Comparison of ENCODE assay signal across 28 cellular contexts in the genomic region with DNA sequence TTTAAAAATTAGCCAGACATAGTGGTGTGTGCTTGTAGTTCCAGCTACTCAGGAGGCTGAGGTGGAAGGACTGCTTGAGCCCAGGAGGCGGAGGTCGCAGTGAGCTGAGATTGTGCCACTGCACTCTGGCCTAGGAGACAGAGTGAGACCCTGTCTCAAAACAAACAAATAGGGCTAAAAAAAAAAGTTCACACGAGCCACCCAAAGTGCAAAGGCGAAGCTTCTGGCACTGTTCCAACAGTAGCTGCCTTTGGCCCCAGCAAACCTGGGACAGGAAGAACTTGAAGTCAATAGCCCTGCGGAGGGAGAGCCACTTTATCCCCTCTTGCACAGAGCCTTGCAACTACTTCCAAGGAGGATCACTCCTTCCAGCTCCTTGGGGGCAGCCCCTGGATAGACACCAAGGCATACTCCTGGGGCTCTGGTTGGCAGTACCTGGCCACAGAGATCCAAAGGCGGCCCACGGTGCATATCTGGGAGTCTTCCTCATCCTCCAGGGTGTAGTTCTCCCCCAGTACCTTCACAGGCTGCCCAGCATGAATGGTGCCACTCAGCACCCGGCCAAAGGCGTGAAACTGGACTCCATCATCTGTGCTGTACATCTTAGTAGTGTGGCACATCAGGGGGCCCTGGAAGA. TPM values are rescaled to one million over a fixed set of nuclear protein-coding genes. Genes with fewer than 3 reads are reported as not detected.
"Had no signal": no experiment of that assay in that cellular context is flagged by ENCODE, and none has a peak within 500 bp of the region (broad histone marks: within the 10 kb centered on the region; RNA-seq: fewer than 3 reads in every experiment).

No MANE protein-coding gene starts in this region.

- H3K4me3 ChIP-seq: MG63 had no signal

- H3K27ac ChIP-seq: WERI-Rb-1 had no signal

- H3K4me3 Mint-ChIP-seq: activated CD4-positive, alpha-beta memory T cell treated with anti-CD3 and anti-CD28 coated beads, Interleukin-2, amount 10 ng/mL, durations not matched to agents 7 days and 5 days; activated CD4-positive, alpha-beta T cell treated with anti-CD3 and anti-CD28 coated beads for 36 hours; activated naive CD4-positive, alpha-beta T cell treated with anti-CD3 and anti-CD28 coated beads for 36 hours; activated naive CD8-positive, alpha-beta T cell; activated T-helper 17 cell treated with anti-CD3 and anti-CD28 coated beads, Interleukin-2, amount 50 U/mL, for 72 hours; brain had no signal

- H3K9me3 ChIP-seq: MG63 had no signal

- H3K4me1 Mint-ChIP-seq: activated CD4-positive, alpha-beta memory T cell treated with anti-CD3 and anti-CD28 coated beads, Interleukin-2, amount 10 ng/mL, durations not matched to agents 7 days and 5 days; activated CD4-positive, alpha-beta T cell treated with anti-CD3 and anti-CD28 coated beads for 36 hours; activated T-helper 17 cell treated with anti-CD3 and anti-CD28 coated beads, Interleukin-2, amount 50 U/mL, for 72 hours; brain had no signal

- H3K27ac Mint-ChIP-seq: activated CD4-positive, alpha-beta memory T cell treated with anti-CD3 and anti-CD28 coated beads, Interleukin-2, amount 10 ng/mL, durations not matched to agents 7 days and 5 days; activated CD4-positive, alpha-beta T cell treated with anti-CD3 and anti-CD28 coated beads for 36 hours; activated naive CD4-positive, alpha-beta T cell treated with anti-CD3 and anti-CD28 coated beads for 36 hours; activated naive CD8-positive, alpha-beta T cell; activated T-helper 17 cell treated with anti-CD3 and anti-CD28 coated beads, Interleukin-2, amount 50 U/mL, for 72 hours had no signal

- ATAC-seq: activated CD4-positive, alpha-beta T cell treated with anti-CD3 and anti-CD28 coated beads for 36 hours; activated T-helper 17 cell treated with anti-CD3 and anti-CD28 coated beads, Interleukin-2, amount 50 U/mL, for 72 hours had no signal

- H3K9me3 Mint-ChIP-seq: activated CD4-positive, alpha-beta memory T cell treated with anti-CD3 and anti-CD28 coated beads, Interleukin-2, amount 10 ng/mL, durations not matched to agents 7 days and 5 days; activated naive CD4-positive, alpha-beta T cell treated with anti-CD3 and anti-CD28 coated beads for 36 hours; activated T-helper 17 cell treated with anti-CD3 and anti-CD28 coated beads, Interleukin-2, amount 50 U/mL, for 72 hours; brain had no signal

- H3K27me3 Mint-ChIP-seq: activated CD4-positive, alpha-beta memory T cell treated with anti-CD3 and anti-CD28 coated beads, Interleukin-2, amount 10 ng/mL, durations not matched to agents 7 days and 5 days; activated CD4-positive, alpha-beta T cell treated with anti-CD3 and anti-CD28 coated beads for 36 hours; activated naive CD8-positive, alpha-beta T cell; activated T-helper 17 cell treated with anti-CD3 and anti-CD28 coated beads, Interleukin-2, amount 50 U/mL, for 72 hours; brain had no signal

- H3K27me3 ChIP-seq: MG63 had no signal

- DNase-seq: activated CD4-positive, alpha-beta memory T cell treated with anti-CD3 and anti-CD28 coated beads, Interleukin-2, amount 10 ng/mL, durations not matched to agents 7 days and 5 days; activated CD4-positive, alpha-beta T cell treated with anti-CD3 and anti-CD28 coated beads for 36 hours; activated CD4-positive, alpha-beta T cell treated with anti-CD3 and anti-CD28 coated beads, Interleukin-2, amount 50 U/mL, for 1 hour; activated gamma-delta T cell; activated naive CD4-positive, alpha-beta T cell treated with anti-CD3 and anti-CD28 coated beads for 36 hours; activated T-cell treated with anti-CD3 and anti-CD28 coated beads for 4 hours; activated T-cell treated with anti-CD3 and anti-CD28 coated beads, Interleukin-2, amount 50 U/mL, for 48 hours; amygdala; MG63; NCI-H1105; NCI-H1436; NCI-H1694 treated with DMSO at 0.1 percent for 48 hours; NCI-H2029 treated with DMSO at 0.1 percent for 48 hours; NCI-H345; NCI-H510A; NCI-H526 treated with DMSO at 0.1 percent for 48 hours; NCI-H82; SIG-M5; T-helper 1 cell; WERI-Rb-1 had no signal

- FAIRE-seq: astrocyte had no signal

RNA-seq across cellular contexts. Expression of a gene that starts 14.7 kb away (rescaled TPM):
- total RNA-seq: activated CD4-positive, alpha-beta memory T cell treated with anti-CD3 and anti-CD28 coated beads, Interleukin-2, amount 10 ng/mL, durations not matched to agents 7 days and 5 days; activated CD4-positive, alpha-beta T cell treated with anti-CD3 and anti-CD28 coated beads for 36 hours; activated CD8-positive, alpha-beta memory T cell treated with anti-CD3 and anti-CD28 coated beads for 36 hours; activated naive CD4-positive, alpha-beta T cell treated with anti-CD3 and anti-CD28 coated beads for 36 hours; activated T-helper 17 cell treated with anti-CD3 and anti-CD28 coated beads, Interleukin-2, amount 50 U/mL, for 72 hours; astrocyte; OCI-LY7; RPMI7951; T-helper 2 cell treated with Interferon-gamma antibody and Interleukin-4, amounts not matched to agents 100 ng/mL and 5 ng/mL, for 36 hours had no signal

RNA-seq across cellular contexts. Expression of a gene that starts 52.9 kb away (rescaled TPM):
- total RNA-seq: activated CD4-positive, alpha-beta memory T cell treated with anti-CD3 and anti-CD28 coated beads, Interleukin-2, amount 10 ng/mL, durations not matched to agents 7 days and 5 days; activated CD4-positive, alpha-beta T cell treated with anti-CD3 and anti-CD28 coated beads for 36 hours; activated CD8-positive, alpha-beta memory T cell treated with anti-CD3 and anti-CD28 coated beads for 36 hours; activated naive CD4-positive, alpha-beta T cell treated with anti-CD3 and anti-CD28 coated beads for 36 hours; activated T-helper 17 cell treated with anti-CD3 and anti-CD28 coated beads, Interleukin-2, amount 50 U/mL, for 72 hours; astrocyte; OCI-LY7; RPMI7951; T-helper 2 cell treated with Interferon-gamma antibody and Interleukin-4, amounts not matched to agents 100 ng/mL and 5 ng/mL, for 36 hours had no signal
